Comparison of ENCODE assay signal across 9 cellular contexts in the genomic region with DNA sequence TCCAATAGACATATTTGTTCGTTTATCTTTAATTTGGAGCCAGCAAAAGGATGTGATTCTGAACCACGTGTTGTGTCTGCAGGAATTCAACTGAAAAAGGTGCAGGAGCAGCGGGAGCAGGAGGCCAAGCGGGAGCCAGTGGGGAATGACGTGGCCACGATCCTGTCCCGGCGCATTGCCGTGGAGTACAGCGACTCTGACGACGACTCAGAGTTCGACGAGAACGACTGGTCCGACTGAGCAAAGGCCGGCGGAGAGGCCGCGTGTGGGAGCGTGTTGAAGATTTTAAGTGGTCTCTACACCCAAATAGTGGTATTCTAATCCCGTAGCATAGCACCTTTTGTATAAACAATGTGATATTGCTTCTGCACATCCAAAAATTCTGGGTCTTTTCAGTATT.
"Had no signal": no experiment of that assay in that cellular context is flagged by ENCODE, and none has a peak within 500 bp of the region (broad histone marks: within the 10 kb centered on the region; RNA-seq: fewer than 3 reads in every experiment).

No MANE protein-coding gene starts in this region.

- ATAC-seq: GM23338, HCT116 had no signal

- H3K4me3 Mint-ChIP-seq: GM23338, H9, HFFc6 had no signal

- H3K27ac Mint-ChIP-seq: GM23338, H9, HFFc6 had no signal

- DNase-seq: GM23248, GOT3, H7, H9, HCEC 1CT, HFFc6 had no signal

- H3K4me3 ChIP-seq: GM23248, GM23338, HAP-1 had no signal

- H3K9me3 Mint-ChIP-seq: GM23338, H9 had no signal

- H3K9me3 ChIP-seq: HAP-1 had no signal

- H3K27ac ChIP-seq: GM23248 had no signal

- H3K36me3 ChIP-seq: HAP-1 had no signal

- H3K4me1 ChIP-seq: HAP-1 had no signal
